Comparison of ENCODE assay signal across 7 cellular contexts in the genomic region with DNA sequence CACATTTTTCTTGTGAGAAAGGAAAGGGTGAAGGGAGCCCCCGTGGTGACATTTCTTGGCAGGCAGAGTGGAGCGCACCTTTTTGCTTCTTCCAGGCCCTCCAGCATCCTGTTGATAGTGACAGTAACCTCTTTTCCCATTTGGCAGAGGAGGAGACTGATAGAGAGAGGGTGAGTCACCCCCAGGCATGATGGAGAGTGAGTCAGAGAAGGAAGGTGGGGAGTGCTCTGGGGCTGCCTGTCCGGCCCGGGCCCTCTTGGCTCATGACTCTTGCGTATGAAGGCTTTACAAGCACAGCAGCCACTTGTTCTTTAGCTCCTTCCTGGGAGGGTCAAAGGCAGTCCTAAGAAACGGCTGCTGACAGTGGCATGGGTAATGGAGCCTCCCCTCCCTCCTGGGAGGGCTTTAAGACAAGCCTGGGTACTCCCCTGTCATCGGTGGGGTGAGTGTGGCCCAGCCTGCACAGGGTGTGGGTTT. TPM values are rescaled to one million over a fixed set of nuclear protein-coding genes. Genes with fewer than 3 reads are reported as not detected.
DNase-seq lines count a peak whose midpoint lies in the region; ATAC-seq and TF ChIP-seq lines count a peak whose summit lies in the region.

No MANE protein-coding gene starts in this region.

- peak; percentile 57 for DNase-seq in H7
- DNase-seq in RWPE1 (ENCODE audit: low spot score), result peak; percentile 98
- DNase-seq in fibroblast of the conjunctiva (ENCODE audit: low read depth), result peak; percentile 67
- no peak for DNase-seq in retina
- DNase-seq in NCI-H2171 (lab: John Stamatoyannopoulos, UW), result no peak

- ATAC-seq in HG02678 (IDR thresholded peaks at IDR 0.05; ENCODE audit: unreplicated experiment), result no peak

- POLR2A ChIA-PET in RWPE1 (lab: Yijun Ruan, JAX; ENCODE audit: low non-redundant PET), result no interaction called here

- peak overlapping the region; percentile 45 for H3K4me2 ChIP-seq in skeletal muscle satellite cell (ENCODE audit: low read length)

- no peaks in the 10 kb centered on the region for H3K36me3 ChIP-seq in H7 (replicated peaks; ENCODE audit: control insufficient read depth, insufficient read depth, low read length)
- no peaks in the 10 kb centered on the region for H3K36me3 ChIP-seq in skeletal muscle satellite cell (ENCODE audit: insufficient read depth, low read length)

- H3K27ac ChIP-seq in RWPE1, result peak overlapping the region; percentile 89

- H3K9ac ChIP-seq in skeletal muscle satellite cell (ENCODE audit: low read depth, low read length), result no peak overlapping the region

- CTCF ChIA-PET in RWPE1 (lab: Yijun Ruan, JAX), result interaction anchor here (0.7 to 1.3 kb wide), 2 partner anchors 12 to 1567 kb away, joined by 3 to 4 read pairs; no protein-coding TSS in a partner anchor

- peaks cover 20% of the 10 kb centered on the region for H3K4me1 ChIP-seq in skeletal muscle satellite cell (ENCODE audit: control insufficient read depth, insufficient read depth, low read length)

- TF ChIP-seq CTCF in RWPE1 (conservative IDR thresholded peaks at IDR 0.05; ENCODE audit: low read depth), result no peak

- H3K27me3 ChIP-seq in H7 (ENCODE audit: control insufficient read depth, insufficient read depth, low read length), result no peaks in the 10 kb centered on the region
- no peaks in the 10 kb centered on the region for H3K27me3 ChIP-seq in skeletal muscle satellite cell (ENCODE audit: control insufficient read depth, insufficient read depth, low read length)

- H3K4me3 ChIP-seq in H7 (ENCODE audit: insufficient read depth, low read depth, low read length) (no peak overlapping the region), skeletal muscle satellite cell (ENCODE audit: low read length) (no peak overlapping the region)

- H3K9me3 ChIP-seq in skeletal muscle satellite cell (replicated peaks; ENCODE audit: low read length), result no peaks in the 10 kb centered on the region

RNA-seq across cellular contexts. Expression of gene ANKRD63, which starts 16.0 kb away (rescaled TPM):
- total RNA-seq in H7 (2014; rRNA removed; shearing (Covaris generic)), result 0.22 and 0.45 TPM in 2 replicates
- not detected in 2 replicates for total RNA-seq in skeletal muscle satellite cell (2012; rRNA removed)

RNA-seq across cellular contexts. Expression of gene PAK6, which starts 28.0 kb away (rescaled TPM):
- 4.9 and 8.4 TPM in 2 replicates for total RNA-seq in H7 (2014; rRNA removed; shearing (Covaris generic))
- total RNA-seq in skeletal muscle satellite cell (2012; rRNA removed), result under 0.01 TPM in 1 of 2 replicates, not detected in the other

RNA-seq across cellular contexts. Expression of gene PLCB2, which starts 40.9 kb away (rescaled TPM):
- 11.3 and 13.9 TPM in 2 replicates for total RNA-seq in H7 (2014; rRNA removed; shearing (Covaris generic))
- total RNA-seq in skeletal muscle satellite cell (2012; rRNA removed), result 0.22 and 0.76 TPM in 2 replicates

RNA-seq across cellular contexts. Expression of gene INAFM2, which starts 56.6 kb away (rescaled TPM):
- total RNA-seq in H7 (2014; rRNA removed; shearing (Covaris generic)), result 15.2 and 15.8 TPM in 2 replicates
- 7.1 and 11.6 TPM in 2 replicates for total RNA-seq in skeletal muscle satellite cell (2012; rRNA removed)

Comparison
In these comparisons a context has a peak if more than half of its experiments do, and no peak if none do; other contexts are left out.
1. DNase-seq: peak in H7 (single experiment), RWPE1 (single experiment) and fibroblast of the conjunctiva (single experiment); none in retina (single experiment) and NCI-H2171 (single experiment).